7 cellular contexts compared by ENCODE assay signal in the genomic region with DNA sequence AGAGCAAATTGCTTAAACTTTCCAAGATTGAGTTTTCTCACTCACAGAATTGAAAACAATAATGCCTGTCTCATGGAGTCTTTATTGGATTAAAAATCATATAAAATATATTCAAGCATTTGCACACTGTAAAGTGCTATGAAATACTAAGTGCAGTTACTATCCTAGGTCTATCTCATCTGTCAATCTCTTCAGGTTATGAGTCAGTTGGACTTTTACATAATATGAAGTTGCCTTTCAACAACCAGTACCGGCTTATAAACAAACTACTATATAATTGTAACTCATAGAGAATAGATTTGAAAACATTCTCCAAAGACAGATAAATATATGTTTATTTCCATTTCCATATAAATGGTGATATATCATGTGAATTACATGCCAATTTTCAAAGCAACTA. TPM values are rescaled to one million over a fixed set of nuclear protein-coding genes. Genes with fewer than 3 reads are reported as not detected.
"Had no signal": no experiment of that assay in that cellular context is flagged by ENCODE, and none has a peak within 500 bp of the region (broad histone marks: within the 10 kb centered on the region; RNA-seq: fewer than 3 reads in every experiment).

No MANE protein-coding gene starts in this region.

- H3K4me3 ChIP-seq: GM23338 had no signal

- H3K27ac Mint-ChIP-seq: GM23338, H9, IgD-negative memory B cell had no signal

- H3K4me1 Mint-ChIP-seq: IgD-negative memory B cell had no signal

- H3K27ac ChIP-seq: HL-60 had no signal

- H3K4me3 Mint-ChIP-seq: GM23338, H9, IgD-negative memory B cell had no signal

- H3K27me3 Mint-ChIP-seq: IgD-negative memory B cell had no signal

- DNase-seq: H9, HCEC 1CT had no signal

- H3K9me3 Mint-ChIP-seq: GM23338, H9, IgD-negative memory B cell had no signal

- ATAC-seq: GM23338, HepG2 had no signal

RNA-seq across cellular contexts. Expression of a gene that starts 20.4 kb away (rescaled TPM):
- total RNA-seq: HT1080 had no signal
